In genomic region chr2:127105656-127106456, GRCh38 we compare ENCODE assay signal across 8 cellular contexts. TPM values are rescaled to one million over a fixed set of nuclear protein-coding genes. Genes with fewer than 3 reads are reported as not detected.
DNase-seq lines count a peak whose midpoint lies in the region; ATAC-seq, FAIRE-seq and TF ChIP-seq lines count a peak whose summit lies in the region.

No MANE protein-coding gene starts in this region.

- DNase-seq in CD1c-positive myeloid dendritic cell (ENCODE audit: extremely low spot score), result peak; percentile 38
- peak; percentile 77 for DNase-seq in adipocyte (ENCODE audit: low read depth)
- DNase-seq in left ventricle myocardium superior, result peak; percentile 51
- DNase-seq in psoas muscle, result peak; percentile 61 to 80
- DNase-seq in RCC 7860 (ENCODE audit: low spot score), result no peak

- H3K4me3 ChIP-seq in HUES6 (ENCODE audit: low read depth, low read length) (peak overlapping the region; percentile 74), adipocyte (ENCODE audit: low read length) (peak overlapping the region; percentile 94), psoas muscle (peak overlapping the region; percentile 96)

- H3K4me1 ChIP-seq in HUES6 (ENCODE audit: control insufficient read depth, insufficient read depth, low read length) (peaks cover 27% of the 10 kb centered on the region), adipocyte (ENCODE audit: control insufficient read depth, insufficient read depth, low read length) (peaks cover 57% of the 10 kb centered on the region), psoas muscle (peaks cover 35% of the 10 kb centered on the region)

- ATAC-seq in left ventricle myocardium superior (peak; percentile 12), psoas muscle (peak; percentile 0 to 23 (median 7)), GM18498 (IDR thresholded peaks at IDR 0.05; ENCODE audit: unreplicated experiment) (no peak), HG02759 (IDR thresholded peaks at IDR 0.05; ENCODE audit: unreplicated experiment) (no peak)

- no peak for TF ChIP-seq CTCF in psoas muscle (IDR thresholded peaks at IDR 0.05)

- no peak for FAIRE-seq in RCC 7860 (lab: Jason Lieb, UNC)

- WGBS in psoas muscle, 3 donors, result 1% methylated on average over 48 to 51 of the region's 51 CpGs

- H3K9me3 ChIP-seq in HUES6 (ENCODE audit: control insufficient read depth, insufficient read depth, low read depth, low read length) (no peaks in the 10 kb centered on the region), adipocyte (ENCODE audit: control insufficient read depth, low read length) (no peaks in the 10 kb centered on the region), psoas muscle (no peaks in the 10 kb centered on the region)

- intact Hi-C loops in left ventricle myocardium superior (cut with micrococcal nuclease) (no loop called here), psoas muscle (cut with DNase I) (loop anchor here (2.0 to 5.0 kb wide), 3 partner anchors 36 to 51 kb away; no protein-coding TSS in a partner anchor)

- H3K9ac ChIP-seq in HUES6 (ENCODE audit: low read length), result peak overlapping the region; percentile 82
- peak overlapping the region; percentile 97 for H3K9ac ChIP-seq in adipocyte (ENCODE audit: low read length)

- no peaks in the 10 kb centered on the region for H3K36me3 ChIP-seq in HUES6 (ENCODE audit: control insufficient read depth, insufficient read depth, low read length)
- no peaks in the 10 kb centered on the region for H3K36me3 ChIP-seq in adipocyte (ENCODE audit: control insufficient read depth, insufficient read depth, low read length, severe bottlenecking)
- no peaks in the 10 kb centered on the region for H3K36me3 ChIP-seq in psoas muscle (ENCODE audit: insufficient read depth in 1 of 2, low read depth in 1 of 2)

- H3K27ac ChIP-seq in HUES6 (ENCODE audit: low read depth, low read length) (peak overlapping the region; percentile 64; the same call in 1 of the 2 replicates), psoas muscle (peak overlapping the region; percentile 98)

- no peaks in the 10 kb centered on the region for H3K27me3 ChIP-seq in HUES6 (ENCODE audit: control insufficient read depth, insufficient read depth, low read length)
- no peaks in the 10 kb centered on the region for H3K27me3 ChIP-seq in adipocyte (replicated peaks; ENCODE audit: control insufficient read depth, insufficient read depth, low read length)
- H3K27me3 ChIP-seq in psoas muscle (ENCODE audit: insufficient read depth in 3 of 3, low read length in 2 of 3), result no peaks in the 10 kb centered on the region

RNA-seq across cellular contexts. Expression of gene BIN1, which starts 1.1 kb away (rescaled TPM):
- 15.0 TPM for total RNA-seq in left ventricle myocardium superior
- total RNA-seq in psoas muscle, result 1,000 to 10,000 TPM; 1,036 to 1,643 (median 1,260) TPM
- 1,000 to 10,000 TPM in 2 of 3 donors, 100 to 1,000 TPM in 1; 615 to 1,667 (median 1,547) TPM for polyA plus RNA-seq in psoas muscle

Comparison
In these comparisons a context has a peak if more than half of its experiments do, and no peak if none do; other contexts are left out.
1. ATAC-seq: peak in left ventricle myocardium superior (single experiment) and psoas muscle (4 of 4); none in GM18498 (single experiment) and HG02759 (single experiment).
2. RNA of gene BIN1, which starts 1.1 kb away (total RNA-seq): 1,036 to 1,643 TPM in psoas muscle; 15.0 TPM in left ventricle myocardium superior (single experiment); every median in the first group is over 10 times any median in the second.
3. Peak in every context shown above with its lines, with median percentiles within 50 percentile points of each other: H3K4me3 ChIP-seq.